9 cellular contexts compared by ENCODE assay signal in the genomic region with DNA sequence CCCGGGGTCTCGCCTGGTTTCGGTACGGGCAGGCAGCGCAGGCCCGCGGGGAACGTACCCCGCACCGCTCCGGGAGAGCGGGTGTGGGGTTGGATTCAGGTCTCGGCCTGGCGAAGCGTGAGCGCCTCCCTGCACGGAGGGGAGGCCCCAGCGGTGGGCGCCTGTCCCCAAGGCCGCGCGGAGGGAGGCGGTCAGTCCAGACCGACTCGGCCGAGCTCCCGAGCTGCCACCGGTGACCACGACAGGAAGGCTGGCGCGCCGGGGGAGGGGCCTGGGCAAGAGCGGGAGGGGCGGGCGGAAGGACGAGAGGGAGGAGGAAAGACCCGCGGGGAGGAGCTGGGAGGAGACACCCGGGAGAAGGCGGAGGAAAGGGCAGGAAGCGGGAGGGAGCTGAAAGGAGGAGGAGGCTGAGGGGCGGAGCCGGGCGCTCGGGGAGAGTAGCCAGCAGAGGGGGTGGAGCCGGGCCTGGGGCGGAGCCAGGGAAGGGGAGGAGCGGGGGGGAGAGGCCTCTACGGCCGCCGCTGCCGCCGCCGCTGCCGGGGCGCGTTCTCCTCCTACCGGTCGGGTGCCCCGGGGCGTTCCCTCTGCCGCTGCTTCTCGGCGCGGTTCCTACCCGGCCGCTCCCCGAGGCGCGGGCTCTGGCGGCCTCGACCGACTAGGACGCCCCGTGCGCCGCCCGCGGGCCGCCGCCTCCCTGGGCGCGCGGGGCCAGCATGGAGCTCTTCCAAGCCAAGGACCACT. TPM values are rescaled to one million over a fixed set of nuclear protein-coding genes. Genes with fewer than 3 reads are reported as not detected.
DNase-seq lines count a peak whose midpoint lies in the region; ATAC-seq, FAIRE-seq and TF ChIP-seq lines count a peak whose summit lies in the region.
"Had no signal": no experiment of that assay in that cellular context is flagged by ENCODE, and none has a peak within 500 bp of the region (broad histone marks: within the 10 kb centered on the region; RNA-seq: fewer than 3 reads in every experiment).

A gene with protein sequence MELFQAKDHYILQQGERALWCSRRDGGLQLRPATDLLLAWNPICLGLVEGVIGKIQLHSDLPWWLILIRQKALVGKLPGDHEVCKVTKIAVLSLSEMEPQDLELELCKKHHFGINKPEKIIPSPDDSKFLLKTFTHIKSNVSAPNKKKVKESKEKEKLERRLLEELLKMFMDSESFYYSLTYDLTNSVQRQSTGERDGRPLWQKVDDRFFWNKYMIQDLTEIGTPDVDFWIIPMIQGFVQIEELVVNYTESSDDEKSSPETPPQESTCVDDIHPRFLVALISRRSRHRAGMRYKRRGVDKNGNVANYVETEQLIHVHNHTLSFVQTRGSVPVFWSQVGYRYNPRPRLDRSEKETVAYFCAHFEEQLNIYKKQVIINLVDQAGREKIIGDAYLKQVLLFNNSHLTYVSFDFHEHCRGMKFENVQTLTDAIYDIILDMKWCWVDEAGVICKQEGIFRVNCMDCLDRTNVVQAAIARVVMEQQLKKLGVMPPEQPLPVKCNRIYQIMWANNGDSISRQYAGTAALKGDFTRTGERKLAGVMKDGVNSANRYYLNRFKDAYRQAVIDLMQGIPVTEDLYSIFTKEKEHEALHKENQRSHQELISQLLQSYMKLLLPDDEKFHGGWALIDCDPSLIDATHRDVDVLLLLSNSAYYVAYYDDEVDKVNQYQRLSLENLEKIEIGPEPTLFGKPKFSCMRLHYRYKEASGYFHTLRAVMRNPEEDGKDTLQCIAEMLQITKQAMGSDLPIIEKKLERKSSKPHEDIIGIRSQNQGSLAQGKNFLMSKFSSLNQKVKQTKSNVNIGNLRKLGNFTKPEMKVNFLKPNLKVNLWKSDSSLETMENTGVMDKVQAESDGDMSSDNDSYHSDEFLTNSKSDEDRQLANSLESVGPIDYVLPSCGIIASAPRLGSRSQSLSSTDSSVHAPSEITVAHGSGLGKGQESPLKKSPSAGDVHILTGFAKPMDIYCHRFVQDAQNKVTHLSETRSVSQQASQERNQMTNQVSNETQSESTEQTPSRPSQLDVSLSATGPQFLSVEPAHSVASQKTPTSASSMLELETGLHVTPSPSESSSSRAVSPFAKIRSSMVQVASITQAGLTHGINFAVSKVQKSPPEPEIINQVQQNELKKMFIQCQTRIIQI (plus strand): TSS at position 501 of the 741 bp plus-strand sequence. CDS start 213 bp downstream, at position 714.

- peak within 1 kb of the TSS; percentile 69 for H3K4me3 ChIP-seq in AG09309 (ENCODE audit: control insufficient read depth, low read depth, low read length)
- H3K4me3 ChIP-seq in keratinocyte (ENCODE audit: control insufficient read depth in 2 of 3, extremely low read depth in 1 of 3, insufficient read depth in 2 of 3, low read depth in 1 of 3, low read length in 3 of 3), result peak within 1 kb of the TSS; percentile 84 to 89 (median 87)

- peak; percentile 84 for ATAC-seq in GM19023 (IDR thresholded peaks at IDR 0.05; ENCODE audit: unreplicated experiment)
- peak; percentile 84 for ATAC-seq in HG03342 (IDR thresholded peaks at IDR 0.05; ENCODE audit: unreplicated experiment)
- peak; percentile 84 to 86 for ATAC-seq in activated CD4-positive, CD25-positive, alpha-beta regulatory T cell treated with anti-CD3 and anti-CD28 coated beads, Interleukin-2, amount 50 U/mL, for 24 hours

- no peaks in the 10 kb centered on the region for H3K27me3 ChIP-seq in keratinocyte (ENCODE audit: control insufficient read depth, extremely low read depth, insufficient read depth, low read length)

- peak within 1 kb of the TSS; percentile 80 for H3K9ac ChIP-seq in keratinocyte (ENCODE audit: control insufficient read depth, extremely low read depth, insufficient read depth, low read length)

- peak; percentile 4 for TF ChIP-seq CTCF in AG09309 (IDR thresholded peaks at IDR 0.05; ENCODE audit: control insufficient read depth, insufficient read depth, low read depth, low read length, missing control alignments)
- TF ChIP-seq CTCF in keratinocyte (optimal IDR thresholded peaks at IDR 0.05 in 1 of 3, IDR thresholded peaks at IDR 0.05 in 1 of 3, conservative IDR thresholded peaks at IDR 0.05 in 1 of 3; ENCODE audit: extremely low read depth in 1 of 3, insufficient read depth in 2 of 3, low read length in 3 of 3), result peak in 1 of 3 experiments; percentile 21

- FAIRE-seq in keratinocyte (lab: Jason Lieb, UNC), result peak; percentile 5
- FAIRE-seq: TTC549 had no signal

- no peaks in the 10 kb centered on the region for H3K36me3 ChIP-seq in keratinocyte (ENCODE audit: control insufficient read depth in 2 of 2, extremely low read depth in 1 of 2, insufficient read depth in 2 of 2, low read length in 2 of 2)

- peak within 1 kb of the TSS; percentile 75 for H3K27ac ChIP-seq in keratinocyte (ENCODE audit: control insufficient read depth, insufficient read depth, low read length)

- peaks cover 25% of the 10 kb centered on the region for H3K4me1 ChIP-seq in keratinocyte (ENCODE audit: control insufficient read depth, extremely low read depth, insufficient read depth, low read length)

- dilution Hi-C loops in keratinocyte (cut with MboI; ENCODE audit: extremely low pct_ligation_motif_present, low sequenced_read_pairs), result no loop called here

- peak within 1 kb of the TSS; percentile 90 for H2AFZ ChIP-seq in keratinocyte (ENCODE audit: control insufficient read depth, low read length)

- no peaks in the 10 kb centered on the region for H3K9me1 ChIP-seq in keratinocyte (ENCODE audit: control insufficient read depth, extremely low read depth, insufficient read depth, low read length)

- H3K79me2 ChIP-seq in keratinocyte (ENCODE audit: control insufficient read depth, insufficient read depth, low read length), result peaks cover 40% of the 10 kb centered on the region

- no peaks in the 10 kb centered on the region for H4K20me1 ChIP-seq in keratinocyte (ENCODE audit: control insufficient read depth, extremely low read depth, insufficient read depth, low read length)

- DNase-seq in AG09309 (ENCODE audit: low read depth) (peak; percentile 86), NCI-H345 treated with DMSO at 0.1 percent for 48 hours (lab: John Stamatoyannopoulos, UW; ENCODE audit: unreplicated experiment) (peak; percentile 85), cerebellar cortex (ENCODE audit: low spot score) (peak; percentile 99), keratinocyte (ENCODE audit: low read depth, low spot score) (peak; percentile 83)
- DNase-seq in stimulated activated CD4-positive, alpha-beta T cell treated with anti-CD3 and anti-CD28 coated beads, Interleukin-15, amount 100 ng/mL, for 1 hour (ENCODE audit: low read depth in 1 of 2, low spot score in 1 of 2), result peak; percentile 98 to 100

- peak within 1 kb of the TSS; percentile 96 for H3K4me2 ChIP-seq in keratinocyte (ENCODE audit: control insufficient read depth, extremely low read depth, insufficient read depth, low read depth, low read length)

- no peaks in the 10 kb centered on the region for H3K9me3 ChIP-seq in keratinocyte (ENCODE audit: control insufficient read depth, low read depth, low read length)

RNA-seq across cellular contexts. Expression of the gene that starts here (rescaled TPM):
- polyA plus RNA-seq in keratinocyte, result 12.1 to 21.1 TPM (median 20.2 TPM) in 3 replicates
- 8.3 TPM for polyA plus RNA-seq in keratinocyte (2011; ENCODE audit: low read depth)
- polyA plus RNA-seq in keratinocyte (2011; cell fraction: cytosol; rRNA removed), result 11.9 and 17.5 TPM in 2 replicates
- polyA plus RNA-seq in keratinocyte (2011; cell fraction: nucleus; rRNA removed), result 21.4 and 25.6 TPM in 2 replicates
- polyA plus RNA-seq in keratinocyte (2012; ENCODE audit: low replicate concordance), result 7.6 and 19.0 TPM in 2 replicates
- 7.1 to 19.7 TPM (median 8.4 TPM) in 3 replicates for polyA minus RNA-seq in keratinocyte
- polyA minus RNA-seq in keratinocyte (2011; cell fraction: cytosol; rRNA and poly(A)+ RNA removed), result 10.6 TPM
- 15.1 and 37.9 TPM in 2 replicates for polyA minus RNA-seq in keratinocyte (2011; cell fraction: nucleus; rRNA and poly(A)+ RNA removed)

Comparison
In these comparisons a context has a peak if more than half of its experiments do, and no peak if none do; other contexts are left out.
1. Peak in every context shown above with its lines: DNase-seq, ATAC-seq, H3K4me3 ChIP-seq and H3K27ac ChIP-seq.